ENCODE assay signal across 6 cellular contexts in genomic region chr1:33636209-33636608, GRCh38.
"Had no signal": no experiment of that assay in that cellular context is flagged by ENCODE, and none has a peak within 500 bp of the region (broad histone marks: within the 10 kb centered on the region; RNA-seq: fewer than 3 reads in every experiment).

No MANE protein-coding gene starts in this region.

- H3K9me3 Mint-ChIP-seq: HFFc6, IgD-negative memory B cell had no signal

- H3K27ac Mint-ChIP-seq: HFFc6, IgD-negative memory B cell had no signal

- H3K36me3 Mint-ChIP-seq: IgD-negative memory B cell had no signal

- H3K9me3 ChIP-seq: HAP-1 had no signal

- H3K4me1 ChIP-seq: HAP-1 had no signal

- DNase-seq: GM23248, HFFc6, KBM-7 had no signal

- H3K9ac ChIP-seq: GM23248 had no signal

- H2AFZ ChIP-seq: GM23248 had no signal

- ATAC-seq: HCT116 had no signal

- H3K4me3 ChIP-seq: GM23248, HAP-1 had no signal

- H3K27ac ChIP-seq: GM23248 had no signal

- H3K4me3 Mint-ChIP-seq: HFFc6, IgD-negative memory B cell had no signal

- H3K36me3 ChIP-seq: HAP-1 had no signal
